1 cellular context compared by ENCODE assay signal in the genomic region with DNA sequence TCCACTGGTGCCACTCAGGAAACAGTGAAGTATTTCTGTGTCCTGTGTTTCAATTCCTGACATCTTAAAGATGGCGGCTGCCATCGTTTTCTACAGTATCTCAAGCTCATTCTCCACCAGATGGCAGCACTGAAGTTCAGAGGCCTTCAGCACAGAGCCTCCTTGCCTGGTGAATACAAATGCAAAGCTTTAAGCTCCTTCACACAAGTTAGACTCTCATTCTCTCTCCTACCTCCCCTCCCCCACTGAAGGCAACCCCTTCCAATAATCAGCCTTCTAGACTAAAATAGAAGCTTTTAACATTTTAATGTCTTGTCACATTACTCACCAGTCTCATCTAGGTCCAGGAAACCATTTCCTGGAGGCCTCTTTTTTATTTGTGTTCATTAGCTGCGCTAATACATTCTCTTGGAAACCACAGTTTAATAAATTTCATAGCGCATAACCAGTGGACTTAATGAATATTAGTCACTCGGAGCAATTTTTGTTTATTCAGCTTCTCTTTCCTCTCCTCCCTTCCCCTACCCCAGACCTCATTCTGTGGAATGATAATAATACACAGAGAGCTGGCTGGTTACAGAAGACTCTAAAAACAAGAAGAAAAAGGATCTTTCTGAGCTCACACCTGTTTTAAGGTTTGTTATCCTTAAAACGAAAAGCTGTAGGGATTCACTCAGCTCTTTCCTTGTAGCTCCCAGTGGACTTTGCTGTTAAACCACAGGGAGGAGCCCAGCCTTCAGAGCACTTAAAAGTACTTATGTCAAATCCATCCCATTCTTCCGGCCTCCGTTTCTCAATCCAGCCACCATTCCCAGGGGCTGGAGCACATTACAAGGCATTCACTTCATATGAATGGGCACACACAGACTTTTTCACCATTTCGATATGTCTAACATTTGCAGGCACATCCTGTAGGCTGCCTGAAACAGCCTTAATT.
TF ChIP-seq lines count a peak whose summit lies in the region.

No MANE protein-coding gene starts in this region.

TF ChIP-seq in HEK293, 187 proteins besides CTCF, POLR2A, EP300 and RAD21 (continued from another document):
- TF ChIP-seq, protein P1, sequence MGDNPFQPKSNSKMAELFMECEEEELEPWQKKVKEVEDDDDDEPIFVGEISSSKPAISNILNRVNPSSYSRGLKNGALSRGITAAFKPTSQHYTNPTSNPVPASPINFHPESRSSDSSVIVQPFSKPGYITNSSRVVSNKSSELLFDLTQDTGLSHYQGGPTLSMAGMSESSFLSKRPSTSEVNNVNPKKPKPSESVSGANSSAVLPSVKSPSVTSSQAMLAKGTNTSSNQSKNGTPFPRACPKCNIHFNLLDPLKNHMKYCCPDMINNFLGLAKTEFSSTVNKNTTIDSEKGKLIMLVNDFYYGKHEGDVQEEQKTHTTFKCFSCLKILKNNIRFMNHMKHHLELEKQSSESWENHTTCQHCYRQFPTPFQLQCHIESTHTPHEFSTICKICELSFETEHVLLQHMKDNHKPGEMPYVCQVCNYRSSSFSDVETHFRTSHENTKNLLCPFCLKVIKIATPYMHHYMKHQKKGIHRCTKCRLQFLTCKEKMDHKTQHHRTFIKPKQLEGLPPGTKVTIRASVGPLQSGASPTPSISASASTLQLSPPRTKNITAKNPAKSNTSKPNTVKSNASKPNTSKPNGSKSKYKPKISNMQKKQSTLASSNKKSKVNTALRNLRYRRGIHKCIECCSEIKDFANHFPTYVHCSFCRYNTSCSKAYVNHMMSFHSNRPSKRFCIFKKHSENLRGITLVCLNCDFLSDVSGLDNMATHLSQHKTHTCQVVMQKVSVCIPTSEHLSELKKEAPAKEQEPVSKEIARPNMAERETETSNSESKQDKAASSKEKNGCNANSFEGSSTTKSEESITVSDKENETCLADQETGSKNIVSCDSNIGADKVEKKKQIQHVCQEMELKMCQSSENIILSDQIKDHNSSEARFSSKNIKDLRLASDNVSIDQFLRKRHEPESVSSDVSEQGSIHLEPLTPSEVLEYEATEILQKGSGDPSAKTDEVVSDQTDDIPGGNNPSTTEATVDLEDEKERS (tag by site-specific recombination; IDR thresholded peaks at IDR 0.05): peak; percentile 89; the same call in 1 of the 2 replicates
- TF ChIP-seq GLI2 (tag by site-specific recombination; IDR thresholded peaks at IDR 0.05; ENCODE audit: borderline replicate concordance, low read depth) (no peak), HIC1 (tag by site-specific recombination; IDR thresholded peaks at IDR 0.05) (no peak), ZNF791 (tag by site-specific recombination; IDR thresholded peaks at IDR 0.05) (no peak), ZNF274 (IDR thresholded peaks at IDR 0.05; ENCODE audit: low read length) (no peak), ZNF274 (tag by site-specific recombination; IDR thresholded peaks at IDR 0.05; ENCODE audit: borderline replicate concordance) (no peak), ZNF654 (tag by site-specific recombination; IDR thresholded peaks at IDR 0.05; ENCODE audit: low read depth) (peak; percentile 57)
